ENCODE assay signal across 1 cellular context in the genomic region with DNA sequence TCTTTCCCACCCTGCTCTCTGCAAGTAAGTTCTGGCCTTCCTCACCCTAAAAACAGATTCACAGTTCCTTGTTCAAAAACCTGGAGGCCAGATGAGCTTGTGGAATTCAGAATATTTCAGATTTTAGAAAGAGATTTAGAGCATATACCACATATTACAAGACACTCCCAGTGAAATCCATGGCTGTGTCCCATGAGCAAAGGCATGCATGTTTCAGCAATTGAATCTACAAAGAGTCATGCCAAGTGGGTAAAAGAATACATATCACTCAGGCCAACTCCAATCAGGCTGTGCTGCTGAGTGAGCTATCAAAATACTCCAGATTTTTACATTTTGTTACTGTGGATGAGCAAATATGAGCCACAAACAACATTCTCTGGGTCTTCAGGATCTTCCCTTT.
A peak's percentile ranks its signal among the peaks of the same experiment; 100 is the strongest.
TF ChIP-seq lines count a peak whose summit lies in the region.

No MANE protein-coding gene starts in this region.

TF ChIP-seq in HepG2, 621 proteins besides CTCF, POLR2A, EP300 and RAD21:
- TF ChIP-seq ZNF737 (CRISPR knock-in tag; IDR thresholded peaks at IDR 0.05; ENCODE audit: borderline replicate concordance) = no peak
- TF ChIP-seq, protein P1, sequence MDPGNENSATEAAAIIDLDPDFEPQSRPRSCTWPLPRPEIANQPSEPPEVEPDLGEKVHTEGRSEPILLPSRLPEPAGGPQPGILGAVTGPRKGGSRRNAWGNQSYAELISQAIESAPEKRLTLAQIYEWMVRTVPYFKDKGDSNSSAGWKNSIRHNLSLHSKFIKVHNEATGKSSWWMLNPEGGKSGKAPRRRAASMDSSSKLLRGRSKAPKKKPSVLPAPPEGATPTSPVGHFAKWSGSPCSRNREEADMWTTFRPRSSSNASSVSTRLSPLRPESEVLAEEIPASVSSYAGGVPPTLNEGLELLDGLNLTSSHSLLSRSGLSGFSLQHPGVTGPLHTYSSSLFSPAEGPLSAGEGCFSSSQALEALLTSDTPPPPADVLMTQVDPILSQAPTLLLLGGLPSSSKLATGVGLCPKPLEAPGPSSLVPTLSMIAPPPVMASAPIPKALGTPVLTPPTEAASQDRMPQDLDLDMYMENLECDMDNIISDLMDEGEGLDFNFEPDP (CRISPR knock-in tag; conservative IDR thresholded peaks at IDR 0.05) = 0 out of 2 replicates have a peak, but pooled peaks have one; percentile 37
